In the genomic region with DNA sequence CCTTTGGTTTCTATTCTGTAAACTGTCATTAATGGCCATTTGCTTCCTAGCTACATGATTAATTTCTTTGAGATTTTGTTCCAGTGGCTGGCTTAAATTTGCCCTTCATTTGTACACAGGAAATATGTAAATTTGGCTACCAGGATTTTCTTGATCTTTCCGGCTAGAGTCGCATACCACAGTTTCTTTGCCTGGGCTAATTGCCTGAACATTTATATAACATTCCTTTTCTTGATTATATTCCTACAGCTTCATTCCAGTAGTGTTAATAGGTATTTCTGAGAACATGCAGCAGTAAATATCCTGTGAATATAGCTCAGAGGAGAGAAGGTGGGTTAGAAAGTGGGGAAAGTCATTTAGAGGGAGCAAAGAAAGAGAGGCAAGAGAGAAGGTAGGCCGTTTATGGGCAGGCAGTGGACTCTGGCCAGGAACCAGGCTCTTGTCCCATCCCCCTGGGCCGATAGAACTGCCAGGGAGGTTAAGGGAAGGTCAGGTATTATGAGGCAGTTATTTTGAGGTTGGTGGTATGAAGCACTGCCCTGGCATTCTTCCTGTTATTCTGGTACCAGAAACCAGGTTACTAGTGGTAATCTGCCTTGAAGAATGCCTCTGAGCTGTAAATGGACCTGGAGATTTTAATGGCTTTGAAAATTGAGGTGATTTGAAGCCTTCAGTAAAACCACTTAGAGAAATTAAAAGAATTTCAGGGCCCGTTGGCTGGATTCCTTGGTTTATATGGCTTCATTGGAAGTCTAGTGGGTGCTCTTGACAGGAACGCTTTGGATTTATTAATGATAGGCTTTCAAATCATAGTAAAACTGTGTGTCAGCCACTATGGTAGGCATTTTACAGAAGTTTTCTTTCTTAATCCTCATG, we compare ENCODE assay signal across 1 cellular context.
A peak's percentile ranks its signal among the peaks of the same experiment; 100 is the strongest.
TF ChIP-seq lines count a peak whose summit lies in the region.

No MANE protein-coding gene starts in this region.

TF ChIP-seq in endothelial cell of umbilical vein, 7 proteins besides CTCF, POLR2A, EP300 and RAD21:
- TF ChIP-seq FOS (IDR thresholded peaks at IDR 0.05; ENCODE audit: borderline replicate concordance, insufficient read depth, low read length) (no peak), POLR2AphosphoS5 (IDR thresholded peaks at IDR 0.05; ENCODE audit: insufficient read depth, low read depth, low read length) (peak; percentile 22)
